In genomic region chr19:48206402-48207093, GRCh38 we compare ENCODE assay signal across 15 cellular contexts. TPM values are rescaled to one million over a fixed set of nuclear protein-coding genes. Genes with fewer than 3 reads are reported as not detected.
DNase-seq lines count a peak whose midpoint lies in the region; ATAC-seq, FAIRE-seq and TF ChIP-seq lines count a peak whose summit lies in the region.
"Had no signal": no experiment of that assay in that cellular context is flagged by ENCODE, and none has a peak within 500 bp of the region (broad histone marks: within the 10 kb centered on the region; RNA-seq: fewer than 3 reads in every experiment).

No MANE protein-coding gene starts in this region.

- no peak overlapping the region for H3K27ac ChIP-seq in CD4-positive, alpha-beta T cell (ENCODE audit: low read depth, low read length)
- H3K27ac ChIP-seq in GM23338 (ENCODE audit: low read depth), result no peak overlapping the region
- no peak overlapping the region for H3K27ac ChIP-seq in transverse colon
- H3K27ac ChIP-seq: GM23248, tibial artery had no signal

- no peak overlapping the region for H2AFZ ChIP-seq in GM23338
- H2AFZ ChIP-seq: GM23248 had no signal

- peak overlapping the region; percentile 9 for H3K4me3 Mint-ChIP-seq in CD4-positive, alpha-beta T cell
- H3K4me3 Mint-ChIP-seq in GM23338, result no peak overlapping the region; the same call in 2 of the 3 replicates
- H3K4me3 Mint-ChIP-seq: neural crest cell had no signal

- H4K20me1 ChIP-seq in GM23338 (replicated peaks; ENCODE audit: insufficient read depth), result no peaks in the 10 kb centered on the region

- intact Hi-C loops in CD4-positive, alpha-beta T cell (cut with DNase I, micrococcal nuclease), result no loop called here
- intact Hi-C loops in transverse colon (cut with DNase I; ENCODE audit: low total_unique reads), result no loop called here

- H3K36me3 Mint-ChIP-seq in CD4-positive, alpha-beta T cell (ENCODE audit: low read depth), result peaks cover 23% of the 10 kb centered on the region
- H3K36me3 Mint-ChIP-seq in GM23338 (ENCODE audit: low read depth), result peaks cover 4% of the 10 kb centered on the region; the same call in 1 of the 3 replicates

- H3K4me1 Mint-ChIP-seq in CD4-positive, alpha-beta T cell (ENCODE audit: low read depth), result peaks cover 29% of the 10 kb centered on the region
- no peaks in the 10 kb centered on the region for H3K4me1 Mint-ChIP-seq in GM23338
- H3K4me1 Mint-ChIP-seq: neural crest cell had no signal

- ATAC-seq in CD4-positive, alpha-beta T cell (ENCODE audit: poor library complexity), result no peak
- ATAC-seq in GM23338, result no peak

- DNase-seq in CD4-positive, alpha-beta T cell, result no peak
- DNase-seq in DMS79 treated with DMSO at 0.1 percent for 48 hours (lab: John Stamatoyannopoulos, UW) (peak; percentile 93), OCI-M1 (lab: John Stamatoyannopoulos, UW) (peak; percentile 21), cerebellar cortex (ENCODE audit: low spot score) (peak; percentile 21), middle frontal gyrus (ENCODE audit: extremely low spot score, low spot score) (no peak), GM23338 (ENCODE audit: low spot score) (no peak), transverse colon (no peak), GM12892 (ENCODE audit: insufficient read length) (no peak)
- DNase-seq: glutamatergic neuron, GM23248, NCI-H1092 treated with DMSO at 0.1 percent for 48 hours, tibial artery had no signal

- H3K27me3 ChIP-seq in CD4-positive, alpha-beta T cell (ENCODE audit: control insufficient read depth, insufficient read depth, low read length), result no peaks in the 10 kb centered on the region
- H3K27me3 ChIP-seq in GM23338 (ENCODE audit: insufficient read depth) (no peaks in the 10 kb centered on the region), transverse colon (no peaks in the 10 kb centered on the region)
- H3K27me3 ChIP-seq: tibial artery had no signal

- no peak for FAIRE-seq in GM12892 (lab: Jason Lieb, UNC)
- FAIRE-seq: D721Med, endometrium had no signal

- H3K4me1 ChIP-seq in GM23338 (ENCODE audit: insufficient read depth) (peaks cover 6% of the 10 kb centered on the region), transverse colon (peaks cover 5 to 16% (median 11%) of the 10 kb centered on the region in 4 donors)

- H3K4me3 ChIP-seq in GM23338, result no peak overlapping the region
- no peak overlapping the region for H3K4me3 ChIP-seq in transverse colon
- H3K4me3 ChIP-seq: GM23248, tibial artery had no signal

- POLR2A ChIA-PET in CD4-positive, alpha-beta T cell (lab: Charles Lee), result interaction anchor here (1.7 kb wide), 1 partner anchor 43 kb away, joined by 5 read pairs; no protein-coding TSS in a partner anchor

- TF ChIP-seq CTCF in CD4-positive, alpha-beta T cell (IDR thresholded peaks at IDR 0.05), result no peak
- no peak for TF ChIP-seq CTCF in GM23338 (conservative IDR thresholded peaks at IDR 0.05; ENCODE audit: low read depth in 2 of 2)
- no peak for TF ChIP-seq CTCF in transverse colon (IDR thresholded peaks at IDR 0.05)

- H3K36me3 ChIP-seq in GM23338 (ENCODE audit: insufficient read depth) (no peaks in the 10 kb centered on the region), transverse colon (no peaks in the 10 kb centered on the region)

- WGBS in transverse colon (ENCODE audit: low coverage in 1 of 2), 2 donors, result 78 to 80% methylated on average over 4 to 9 of the region's 9 CpGs

- in situ Hi-C loops in transverse colon (cut with MboI; ENCODE audit: low pct_ligation_motif_present in 1 of 4, low pct_unique_long_range_greater_than_20kb in 1 of 4, low sequenced_read_pairs in 3 of 4), result no loop called here

- H3K27me3 Mint-ChIP-seq in CD4-positive, alpha-beta T cell, result no peaks in the 10 kb centered on the region
- H3K27me3 Mint-ChIP-seq in GM23338 (ENCODE audit: insufficient read depth, low read depth, poor library complexity), result peaks cover 4% of the 10 kb centered on the region

- H3K4me2 ChIP-seq in GM23338, result no peak overlapping the region

- no peaks in the 10 kb centered on the region for H3K9me2 ChIP-seq in GM23338 (ENCODE audit: insufficient read depth)

- no peaks in the 10 kb centered on the region for H3K9me3 Mint-ChIP-seq in CD4-positive, alpha-beta T cell
- H3K9me3 Mint-ChIP-seq in GM23338, result peaks cover 7% of the 10 kb centered on the region; the same call in 2 of the 3 replicates
- H3K9me3 Mint-ChIP-seq: neural crest cell had no signal

- H3K9me3 ChIP-seq in CD4-positive, alpha-beta T cell (ENCODE audit: control insufficient read depth, low read length), result no peaks in the 10 kb centered on the region
- H3K9me3 ChIP-seq in transverse colon, result no peaks in the 10 kb centered on the region
- H3K9me3 ChIP-seq: tibial artery had no signal

- no peak for TF ChIP-seq POLR2A in transverse colon (IDR thresholded peaks at IDR 0.05)
- TF ChIP-seq POLR2A in GM12892 (IDR thresholded peaks at IDR 0.05; ENCODE audit: low read depth, low read length), result no peak

- no peak for TF ChIP-seq EP300 in transverse colon (IDR thresholded peaks at IDR 0.05; ENCODE audit: low read depth)

- peaks cover 4% of the 10 kb centered on the region for H3F3A ChIP-seq in GM23338 (replicated peaks; ENCODE audit: low read depth)

- H3K79me2 ChIP-seq in GM23338 (replicated peaks; ENCODE audit: insufficient read depth), result no peaks in the 10 kb centered on the region

- H3K27ac Mint-ChIP-seq in CD4-positive, alpha-beta T cell, result no peak overlapping the region
- H3K27ac Mint-ChIP-seq in GM23338, result no peak overlapping the region

- CTCF ChIA-PET in CD4-positive, alpha-beta T cell (lab: Charles Lee), result interaction anchor here (1.1 kb wide), 1 partner anchor 54 kb away, joined by 3 read pairs; no protein-coding TSS in a partner anchor

TF ChIP-seq in GM23338, 12 proteins besides CTCF, POLR2A, EP300 and RAD21 (continues in another document):
- TF ChIP-seq POLR2AphosphoS5 (IDR thresholded peaks at IDR 0.05; ENCODE audit: low read depth), result no peak

RNA-seq across cellular contexts. Expression of gene ZSWIM9, which starts 36.1 kb away (rescaled TPM):
- 1 to 10 TPM; 2.5 to 3.1 TPM for total RNA-seq in CD4-positive, alpha-beta T cell
- 9.1 and 10.6 TPM in 2 replicates for total RNA-seq in GM23338 (2014; rRNA removed; shearing (Covaris generic))
- polyA plus RNA-seq in GM23338 (2016; fragmentation: Nextera tagmentation; extraction: Ambion mirVana), result 2.9 and 4.2 TPM in 2 replicates
- total RNA-seq in transverse colon, result 10 to 100 TPM in 1 of 4 donors, 1 to 10 TPM in 3; 3.3 to 24.7 (median 5.2) TPM
- 3.6 TPM for polyA plus RNA-seq in GM12892 (2012; ENCODE audit: missing spikeins)

RNA-seq across cellular contexts. Expression of gene LIG1, which starts 36.4 kb away (rescaled TPM):
- 10 to 100 TPM; 62.8 to 70.7 TPM for total RNA-seq in CD4-positive, alpha-beta T cell
- 75.0 and 79.3 TPM in 2 replicates for total RNA-seq in GM23338 (2014; rRNA removed; shearing (Covaris generic))
- polyA plus RNA-seq in GM23338 (2016; fragmentation: Nextera tagmentation; extraction: Ambion mirVana), result 96.9 and 122 TPM in 2 replicates
- 10 to 100 TPM; 14.3 to 71.4 (median 26.8) TPM for total RNA-seq in transverse colon
- 67.7 TPM for polyA plus RNA-seq in GM12892 (2012; ENCODE audit: missing spikeins)

RNA-seq across cellular contexts. Expression of gene CARD8, which starts 49.2 kb away (rescaled TPM):
- total RNA-seq in CD4-positive, alpha-beta T cell, result 10 to 100 TPM; 71.1 to 73.1 TPM
- 17.1 and 30.6 TPM in 2 replicates for total RNA-seq in GM23338 (2014; rRNA removed; shearing (Covaris generic))
- polyA plus RNA-seq in GM23338 (2016; fragmentation: Nextera tagmentation; extraction: Ambion mirVana), result 16.6 and 21.9 TPM in 2 replicates
- total RNA-seq in transverse colon, result 10 to 100 TPM; 13.1 to 48.4 (median 29.4) TPM
- 49.8 TPM for polyA plus RNA-seq in GM12892 (2012; ENCODE audit: missing spikeins)

Comparison
In these comparisons a context has a peak if more than half of its experiments do, and no peak if none do; other contexts are left out.
1. DNase-seq: peak in DMS79 treated with DMSO at 0.1 percent for 48 hours (single experiment), OCI-M1 (single experiment) and cerebellar cortex (single experiment); none in CD4-positive, alpha-beta T cell (0 of 10), middle frontal gyrus (single experiment), GM23338 (single experiment), transverse colon (single experiment) and GM12892 (single experiment).